Comparison of ENCODE assay signal across 12 cellular contexts in genomic region chr3:85801955-85802354, GRCh38.
DNase-seq lines count a peak whose midpoint lies in the region; ATAC-seq and TF ChIP-seq lines count a peak whose summit lies in the region.
"Had no signal": no experiment of that assay in that cellular context is flagged by ENCODE, and none has a peak within 500 bp of the region (broad histone marks: within the 10 kb centered on the region; RNA-seq: fewer than 3 reads in every experiment).

No MANE protein-coding gene starts in this region.

- H3K27ac ChIP-seq in breast epithelium, result no peak overlapping the region
- H3K27ac ChIP-seq: tibial nerve had no signal

- H3K27ac Mint-ChIP-seq in MCF 10A (ENCODE audit: low read depth, unreplicated experiment), result no peak overlapping the region
- no peak overlapping the region for H3K27ac Mint-ChIP-seq in endothelial cell (ENCODE audit: unreplicated experiment)
- H3K27ac Mint-ChIP-seq in type B pancreatic cell, result no peak overlapping the region
- H3K27ac Mint-ChIP-seq in activated T-cell treated with anti-CD3 and anti-CD28 coated beads, Interleukin-2, amount 50 U/mL, for 24 hours, result no peak overlapping the region
- H3K27ac Mint-ChIP-seq: CD4-positive, alpha-beta T cell; dendritic cell treated with granulocyte-macrophage colony-stimulating factor and Interleukin-4, amounts not matched to agents 40 ng/mL and 50 ng/mL, for 4 days had no signal

- H3K27me3 Mint-ChIP-seq in MCF 10A (ENCODE audit: insufficient read depth, unreplicated experiment) (peaks cover 33% of the 10 kb centered on the region), endothelial cell (ENCODE audit: unreplicated experiment) (peaks cover 1% of the 10 kb centered on the region), type B pancreatic cell (no peaks in the 10 kb centered on the region)
- H3K27me3 Mint-ChIP-seq in activated T-cell treated with anti-CD3 and anti-CD28 coated beads, Interleukin-2, amount 50 U/mL, for 24 hours, result no peaks in the 10 kb centered on the region
- H3K27me3 Mint-ChIP-seq: CD4-positive, alpha-beta T cell; dendritic cell treated with granulocyte-macrophage colony-stimulating factor and Interleukin-4, amounts not matched to agents 40 ng/mL and 50 ng/mL, for 4 days had no signal

- CTCF ChIA-PET in MCF 10A (lab: Yijun Ruan, JAX), result interaction anchor here (0.7 to 1.5 kb wide), 3 partner anchors 12 to 40 kb away, joined by 3 to 6 read pairs (median 5); no protein-coding TSS in a partner anchor

- H3K27me3 ChIP-seq in breast epithelium (no peaks in the 10 kb centered on the region), NT2/D1 (ENCODE audit: insufficient read depth, insufficient read length) (no peaks in the 10 kb centered on the region)
- H3K27me3 ChIP-seq: tibial nerve had no signal

- no peak for TF ChIP-seq POLR2A in breast epithelium (IDR thresholded peaks at IDR 0.05)

- POLR2A ChIA-PET in MCF 10A (lab: Yijun Ruan, JAX), result no interaction called here

- TF ChIP-seq CTCF in MCF 10A (IDR thresholded peaks at IDR 0.05; ENCODE audit: unreplicated experiment) (peak; percentile 13), breast epithelium (IDR thresholded peaks at IDR 0.05) (no peak), endothelial cell (IDR thresholded peaks at IDR 0.05; ENCODE audit: unreplicated experiment) (peak; percentile 56), type B pancreatic cell (conservative IDR thresholded peaks at IDR 0.05) (peak; percentile 74)

- intact Hi-C loops in MCF 10A (cut with micrococcal nuclease), result no loop called here
- intact Hi-C loops in breast epithelium (cut with DNase I; ENCODE audit: low total_unique reads), result no loop called here

- H3K9me3 Mint-ChIP-seq in MCF 10A (ENCODE audit: unreplicated experiment) (no peaks in the 10 kb centered on the region), endothelial cell (ENCODE audit: unreplicated experiment) (no peaks in the 10 kb centered on the region), type B pancreatic cell (no peaks in the 10 kb centered on the region)
- peaks cover 9% of the 10 kb centered on the region for H3K9me3 Mint-ChIP-seq in activated T-cell treated with anti-CD3 and anti-CD28 coated beads, Interleukin-2, amount 50 U/mL, for 24 hours
- H3K9me3 Mint-ChIP-seq: dendritic cell treated with granulocyte-macrophage colony-stimulating factor and Interleukin-4, amounts not matched to agents 40 ng/mL and 50 ng/mL, for 4 days had no signal

- H3K4me1 Mint-ChIP-seq in MCF 10A (ENCODE audit: insufficient read depth, unreplicated experiment) (no peaks in the 10 kb centered on the region), endothelial cell (ENCODE audit: unreplicated experiment) (no peaks in the 10 kb centered on the region), type B pancreatic cell (ENCODE audit: unreplicated experiment) (no peaks in the 10 kb centered on the region)
- no peaks in the 10 kb centered on the region for H3K4me1 Mint-ChIP-seq in activated T-cell treated with anti-CD3 and anti-CD28 coated beads, Interleukin-2, amount 50 U/mL, for 24 hours (ENCODE audit: low read depth)

- peak; percentile 17 for DNase-seq in MCF 10A (ENCODE audit: unreplicated experiment)
- no peak for DNase-seq in breast epithelium (ENCODE audit: low spot score in 2 of 2)
- DNase-seq in NT2/D1 (ENCODE audit: low read depth, low spot score), result peak; percentile 39
- DNase-seq in endothelial cell (ENCODE audit: low spot score), result peak; percentile 30
- no peak for DNase-seq in type B pancreatic cell (ENCODE audit: extremely low spot score, unreplicated experiment)
- no peak for DNase-seq in activated T-cell treated with anti-CD3 and anti-CD28 coated beads, Interleukin-2, amount 50 U/mL, for 24 hours
- DNase-seq: CD4-positive, alpha-beta T cell; left cardiac atrium had no signal

- H3K4me1 ChIP-seq in breast epithelium (no peaks in the 10 kb centered on the region), NT2/D1 (ENCODE audit: insufficient read depth, insufficient read length) (no peaks in the 10 kb centered on the region)
- H3K4me1 ChIP-seq: tibial nerve had no signal

- H3K4me3 ChIP-seq in breast epithelium (no peak overlapping the region), NT2/D1 (ENCODE audit: insufficient read length, low read depth) (no peak overlapping the region)
- H3K4me3 ChIP-seq: tibial nerve had no signal

- H3K9ac ChIP-seq in NT2/D1 (ENCODE audit: insufficient read length, low read depth), result no peak overlapping the region

- peaks cover 4% of the 10 kb centered on the region for H3K36me3 ChIP-seq in breast epithelium
- H3K36me3 ChIP-seq in NT2/D1 (ENCODE audit: insufficient read depth, insufficient read length, low read length), result no peaks in the 10 kb centered on the region
- H3K36me3 ChIP-seq: tibial nerve had no signal

- BruUV-seq in MCF 10A (replicated peaks; lab: Mats Ljungman, UMichigan), result no TSS peak

- H3K4me3 Mint-ChIP-seq in MCF 10A (ENCODE audit: unreplicated experiment), result no peak overlapping the region
- no peak overlapping the region for H3K4me3 Mint-ChIP-seq in endothelial cell (ENCODE audit: unreplicated experiment)
- no peak overlapping the region for H3K4me3 Mint-ChIP-seq in type B pancreatic cell
- H3K4me3 Mint-ChIP-seq in activated T-cell treated with anti-CD3 and anti-CD28 coated beads, Interleukin-2, amount 50 U/mL, for 24 hours, result no peak overlapping the region
- H3K4me3 Mint-ChIP-seq: CD4-positive, alpha-beta T cell; dendritic cell treated with granulocyte-macrophage colony-stimulating factor and Interleukin-4, amounts not matched to agents 40 ng/mL and 50 ng/mL, for 4 days had no signal

- no peaks in the 10 kb centered on the region for H3K9me3 ChIP-seq in breast epithelium
- no peaks in the 10 kb centered on the region for H3K9me3 ChIP-seq in NT2/D1 (ENCODE audit: insufficient read depth, low read length)

- H3K36me3 Mint-ChIP-seq in MCF 10A (ENCODE audit: insufficient read depth, unreplicated experiment) (no peaks in the 10 kb centered on the region), endothelial cell (ENCODE audit: low read depth, unreplicated experiment) (no peaks in the 10 kb centered on the region), type B pancreatic cell (no peaks in the 10 kb centered on the region)
- H3K36me3 Mint-ChIP-seq in activated T-cell treated with anti-CD3 and anti-CD28 coated beads, Interleukin-2, amount 50 U/mL, for 24 hours (ENCODE audit: low read depth), result no peaks in the 10 kb centered on the region

- ATAC-seq in HG02970 (IDR thresholded peaks at IDR 0.05; ENCODE audit: low FRiP score, unreplicated experiment) (no peak), HG03469 (IDR thresholded peaks at IDR 0.05; ENCODE audit: unreplicated experiment) (no peak)
- ATAC-seq: left cardiac atrium had no signal

Comparison
In these comparisons a context has a peak if more than half of its experiments do, and no peak if none do; other contexts are left out.
1. DNase-seq: peak in MCF 10A (single experiment), NT2/D1 (single experiment) and endothelial cell (single experiment); none in breast epithelium (0 of 2), type B pancreatic cell (single experiment) and activated T-cell treated with anti-CD3 and anti-CD28 coated beads, Interleukin-2, amount 50 U/mL, for 24 hours (single experiment).
2. CTCF ChIP-seq: peak in MCF 10A (single experiment), endothelial cell (single experiment) and type B pancreatic cell (single experiment); none in breast epithelium (0 of 3).